Comparison of ENCODE assay signal across 8 cellular contexts in the genomic region with DNA sequence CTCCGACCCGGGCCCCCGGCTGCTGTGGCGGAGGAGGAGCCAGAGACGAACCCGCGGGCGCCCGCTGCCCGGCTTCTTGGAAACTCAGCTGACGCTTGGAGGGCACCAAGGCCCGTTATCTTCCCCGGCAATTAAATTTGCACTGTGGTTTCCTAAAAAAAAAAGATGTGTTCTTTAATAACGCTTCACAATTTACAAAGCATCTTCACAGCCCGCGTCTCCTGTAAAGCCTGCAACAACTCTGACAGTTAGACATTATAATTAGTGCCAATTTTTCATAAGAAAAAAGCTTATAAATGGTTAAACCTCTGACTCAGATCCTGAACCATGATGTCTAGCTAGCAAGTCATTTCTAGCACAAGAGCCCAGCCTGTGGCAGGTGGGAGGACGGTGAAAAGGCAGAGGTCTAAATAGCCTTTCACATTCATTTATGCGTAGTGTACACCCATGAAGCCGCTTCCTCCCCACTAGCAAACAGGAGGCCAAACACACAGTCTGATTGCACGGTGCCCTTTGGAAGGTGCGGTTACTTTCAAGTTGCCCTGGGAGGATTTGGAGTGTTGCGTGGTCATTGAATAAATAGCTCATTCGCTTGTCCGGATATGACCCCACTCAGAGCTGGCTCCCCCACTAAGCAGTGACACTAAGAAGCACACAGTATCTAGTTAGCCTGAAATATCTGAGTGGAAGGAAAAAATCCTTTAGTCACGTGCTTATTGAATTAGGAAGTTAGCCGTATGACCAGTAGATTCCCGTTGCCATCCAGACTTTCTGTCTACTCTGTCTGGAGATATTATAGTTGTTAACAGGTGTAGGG. TPM values are rescaled to one million over a fixed set of nuclear protein-coding genes. Genes with fewer than 3 reads are reported as not detected.
DNase-seq lines count a peak whose midpoint lies in the region; ATAC-seq and TF ChIP-seq lines count a peak whose summit lies in the region.

No MANE protein-coding gene starts in this region.

- peaks cover 25% of the 10 kb centered on the region for H3F3A ChIP-seq in DOHH2 (ENCODE audit: control insufficient read depth, insufficient read depth)

- CTCF ChIA-PET in HEK293T (lab: Yijun Ruan, JAX), result interaction anchor here (0.6 to 1.1 kb wide), 5 partner anchors 10 to 77 kb away, joined by 3 to 4 read pairs (median 3); no protein-coding TSS in a partner anchor

- H3K27me3 ChIP-seq in DOHH2 (ENCODE audit: control insufficient read depth, low read length) (peaks cover 7% of the 10 kb centered on the region; the same call in 1 of the 2 replicates), HUES48 (ENCODE audit: control insufficient read depth, insufficient read depth, low read length) (no peaks in the 10 kb centered on the region), ascending aorta (no peaks in the 10 kb centered on the region), skeletal muscle satellite cell (ENCODE audit: control insufficient read depth, insufficient read depth, low read length) (no peaks in the 10 kb centered on the region)

- TF ChIP-seq CTCF in DOHH2 (IDR thresholded peaks at IDR 0.05; ENCODE audit: low read depth, low read length, poor library complexity, severe bottlenecking) (no peak), ascending aorta (IDR thresholded peaks at IDR 0.05) (no peak)

- H3K9ac ChIP-seq in HUES48 (ENCODE audit: low read depth, low read length), result peak overlapping the region; percentile 86
- H3K9ac ChIP-seq in skeletal muscle satellite cell (ENCODE audit: low read depth, low read length), result peak overlapping the region; percentile 92

- H3K4me2 ChIP-seq in DOHH2 (ENCODE audit: low read length), result peak overlapping the region; percentile 90
- peak overlapping the region; percentile 86 for H3K4me2 ChIP-seq in skeletal muscle satellite cell (ENCODE audit: low read length)

- peak overlapping the region; percentile 83 for H3K4me3 ChIP-seq in DOHH2 (ENCODE audit: low read length)
- H3K4me3 ChIP-seq in HUES48 (ENCODE audit: low read depth, low read length), result peak overlapping the region; percentile 71
- peak overlapping the region; percentile 89 to 95 for H3K4me3 ChIP-seq in ascending aorta
- H3K4me3 ChIP-seq in iPS-11a (ENCODE audit: low read depth, low read length), result peak overlapping the region; percentile 69
- H3K4me3 ChIP-seq in skeletal muscle satellite cell (ENCODE audit: low read length), result peak overlapping the region; percentile 92

- peaks cover 7% of the 10 kb centered on the region for H3K79me2 ChIP-seq in DOHH2 (ENCODE audit: control insufficient read depth, low read length)

- no peaks in the 10 kb centered on the region for H3K9me2 ChIP-seq in DOHH2 (replicated peaks; ENCODE audit: control insufficient read depth, low read length)

- DNase-seq in SW480 (ENCODE audit: low spot score) (peak; percentile 91), ascending aorta (ENCODE audit: low spot score in 2 of 2) (peak in 1 of 2 donors; percentile 71), HEK293T (ENCODE audit: extremely low spot score) (no peak)

- POLR2A ChIA-PET in HEK293T (lab: Yijun Ruan, JAX), result interaction anchor here (0.6 to 2.7 kb wide), 13 partner anchors 10 to 1170 kb away, joined by 3 to 29 read pairs (median 4); no protein-coding TSS in a partner anchor

- no peaks in the 10 kb centered on the region for H3K36me3 ChIP-seq in DOHH2 (ENCODE audit: control insufficient read depth, low read length)
- no peaks in the 10 kb centered on the region for H3K36me3 ChIP-seq in HUES48 (ENCODE audit: control insufficient read depth, insufficient read depth, low read length)
- H3K36me3 ChIP-seq in ascending aorta, result no peaks in the 10 kb centered on the region
- no peaks in the 10 kb centered on the region for H3K36me3 ChIP-seq in skeletal muscle satellite cell (ENCODE audit: insufficient read depth, low read length)

- intact Hi-C loops in ascending aorta (cut with DNase I), result loop anchor here (5.0 to 10.0 kb wide), 3 partner anchors 252 to 691 kb away; a partner anchor contains a TSS

- ATAC-seq in GM21447 (IDR thresholded peaks at IDR 0.05; ENCODE audit: unreplicated experiment), result peak; percentile 47

- peak overlapping the region; percentile 70 for H3K27ac ChIP-seq in DOHH2 (ENCODE audit: low read depth, low read length)
- peak overlapping the region; percentile 94 for H3K27ac ChIP-seq in HUES48 (ENCODE audit: low read depth, low read length)
- peak overlapping the region; percentile 96 for H3K27ac ChIP-seq in ascending aorta

- H3K4me1 ChIP-seq in DOHH2 (ENCODE audit: control insufficient read depth, low read length) (peaks cover 43% of the 10 kb centered on the region), HUES48 (ENCODE audit: control insufficient read depth, insufficient read depth, low read length) (peaks cover 22% of the 10 kb centered on the region), ascending aorta (peaks cover 0 to 12% of the 10 kb centered on the region in 2 donors), skeletal muscle satellite cell (ENCODE audit: control insufficient read depth, insufficient read depth, low read length) (peaks cover 30% of the 10 kb centered on the region)

- H4K20me1 ChIP-seq in DOHH2 (ENCODE audit: control insufficient read depth, insufficient read depth, low read depth, low read length), result no peaks in the 10 kb centered on the region

- no peaks in the 10 kb centered on the region for H3K9me3 ChIP-seq in DOHH2 (ENCODE audit: control insufficient read depth, insufficient read depth, low read length)
- H3K9me3 ChIP-seq in HUES48 (ENCODE audit: control insufficient read depth, insufficient read depth, low read length), result no peaks in the 10 kb centered on the region
- no peaks in the 10 kb centered on the region for H3K9me3 ChIP-seq in ascending aorta
- H3K9me3 ChIP-seq in skeletal muscle satellite cell (replicated peaks; ENCODE audit: low read length), result no peaks in the 10 kb centered on the region

TF ChIP-seq in HEK293T, 16 proteins besides CTCF, POLR2A, EP300 and RAD21:
- TF ChIP-seq L3MBTL2 (conservative IDR thresholded peaks at IDR 0.05), result no peak
- no peak for TF ChIP-seq CTBP1 (IDR thresholded peaks at IDR 0.05; ENCODE audit: borderline replicate concordance)
- no peak for TF ChIP-seq ARNT (IDR thresholded peaks at IDR 0.05)
- no peak for TF ChIP-seq HDGF (IDR thresholded peaks at IDR 0.05; ENCODE audit: borderline replicate concordance)
- TF ChIP-seq SUZ12 (IDR thresholded peaks at IDR 0.05), result no peak
- no peak for TF ChIP-seq ZNF384 (IDR thresholded peaks at IDR 0.05)
- no peak for TF ChIP-seq ELF4 (IDR thresholded peaks at IDR 0.05)
- TF ChIP-seq TARDBP (IDR thresholded peaks at IDR 0.05), result no peak
- no peak for TF ChIP-seq NFRKB (IDR thresholded peaks at IDR 0.05)
- TF ChIP-seq SP1 (IDR thresholded peaks at IDR 0.05), result no peak

RNA-seq across cellular contexts. Expression of a gene that starts 0.5 kb away (rescaled TPM):
- total RNA-seq in ascending aorta, result 18.6 TPM
- total RNA-seq in skeletal muscle satellite cell (2012; rRNA removed), result 15.0 and 19.2 TPM in 2 replicates
